ENCODE assay signal across 23 cellular contexts in the genomic region with DNA sequence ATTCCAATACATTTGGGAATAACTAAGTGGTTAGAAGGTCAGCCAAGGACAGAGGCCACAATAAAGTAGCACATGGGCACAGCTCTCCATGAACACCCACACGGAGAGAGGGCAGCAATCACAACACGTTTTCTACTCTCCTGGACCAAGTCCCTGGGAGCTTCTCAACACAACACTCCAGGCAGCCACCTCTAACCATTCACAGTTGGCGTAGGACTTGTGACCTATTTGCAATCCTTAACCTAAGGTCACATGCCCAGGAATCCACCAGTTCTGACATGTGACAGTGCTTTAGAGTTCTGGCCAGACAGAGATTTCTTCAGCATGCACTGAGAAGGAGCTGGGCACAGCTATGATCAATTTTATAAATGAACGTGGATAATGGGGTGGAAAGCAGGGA.
"Had no signal": no experiment of that assay in that cellular context is flagged by ENCODE, and none has a peak within 500 bp of the region (broad histone marks: within the 10 kb centered on the region; RNA-seq: fewer than 3 reads in every experiment).

No MANE protein-coding gene starts in this region.

- FAIRE-seq: frontal cortex, keratinocyte, pancreas had no signal

- H3K4me3 Mint-ChIP-seq: activated CD4-positive, alpha-beta T cell treated with anti-CD3 and anti-CD28 coated beads for 36 hours; activated naive CD8-positive, alpha-beta T cell treated with anti-CD3 and anti-CD28 coated beads for 36 hours; activated T-helper 17 cell treated with anti-CD3 and anti-CD28 coated beads, Interleukin-2, amount 50 U/mL, for 72 hours; naive B cell had no signal

- ATAC-seq: activated CD4-positive, alpha-beta T cell treated with anti-CD3 and anti-CD28 coated beads for 36 hours; activated T-helper 17 cell treated with anti-CD3 and anti-CD28 coated beads, Interleukin-2, amount 50 U/mL, for 72 hours had no signal

- H3K27me3 Mint-ChIP-seq: activated CD4-positive, alpha-beta T cell treated with anti-CD3 and anti-CD28 coated beads for 36 hours; activated naive CD8-positive, alpha-beta T cell treated with anti-CD3 and anti-CD28 coated beads for 36 hours had no signal

- H3K27ac ChIP-seq: dorsolateral prefrontal cortex, epithelial cell of prostate, neutrophil, pancreas, transverse colon had no signal

- H3K4me1 Mint-ChIP-seq: activated CD4-positive, alpha-beta T cell treated with anti-CD3 and anti-CD28 coated beads for 36 hours; activated naive CD8-positive, alpha-beta T cell treated with anti-CD3 and anti-CD28 coated beads for 36 hours; activated T-helper 17 cell treated with anti-CD3 and anti-CD28 coated beads, Interleukin-2, amount 50 U/mL, for 72 hours; naive B cell had no signal

- H3K4me3 ChIP-seq: dorsolateral prefrontal cortex, mucosa of descending colon, pancreas, transverse colon had no signal

- H3K9me3 ChIP-seq: mucosa of descending colon, neutrophil, pancreas, transverse colon had no signal

- H3K36me3 Mint-ChIP-seq: activated naive CD8-positive, alpha-beta T cell treated with anti-CD3 and anti-CD28 coated beads for 36 hours; naive B cell had no signal

- H3K36me3 ChIP-seq: neutrophil, pancreas, transverse colon had no signal

- DNase-seq: activated CD4-positive, alpha-beta T cell treated with anti-CD3 and anti-CD28 coated beads for 36 hours; activated CD4-positive, alpha-beta T cell treated with anti-CD3 and anti-CD28 coated beads, Interleukin-2, amount 50 U/mL, for 48 hours; activated naive CD4-positive, alpha-beta T cell; activated naive CD8-positive, alpha-beta T cell treated with anti-CD3 and anti-CD28 coated beads for 36 hours; activated T-cell treated with anti-CD3 and anti-CD28 coated beads for 4 hours; amniotic stem cell; caudate nucleus; dorsolateral prefrontal cortex; hypothalamus; mesenchymal stem cell; naive B cell; pancreas; stimulated activated CD4-positive, alpha-beta T cell treated with anti-CD3 and anti-CD28 coated beads, Interleukin-12 subunit alpha, Interleukin-12 subunit beta, amount 100 ng/mL, for 4 hours; stimulated activated CD4-positive, alpha-beta T cell treated with anti-CD3 and anti-CD28 coated beads, Interleukin-1b, Interleukin-23, amount 100 ng/mL, for 48 hours; stimulated activated CD8-positive, alpha-beta memory T cell treated with anti-CD3 and anti-CD28 coated beads, Interleukin-4, amount 100 ng/mL, for 48 hours; stimulated activated naive CD4-positive, alpha-beta T cell had no signal

- H3K9me3 Mint-ChIP-seq: activated naive CD8-positive, alpha-beta T cell treated with anti-CD3 and anti-CD28 coated beads for 36 hours; activated T-helper 17 cell treated with anti-CD3 and anti-CD28 coated beads, Interleukin-2, amount 50 U/mL, for 72 hours had no signal

- H3K27ac Mint-ChIP-seq: activated CD4-positive, alpha-beta T cell treated with anti-CD3 and anti-CD28 coated beads for 36 hours; activated naive CD8-positive, alpha-beta T cell treated with anti-CD3 and anti-CD28 coated beads for 36 hours; activated T-helper 17 cell treated with anti-CD3 and anti-CD28 coated beads, Interleukin-2, amount 50 U/mL, for 72 hours had no signal

- H3K27me3 ChIP-seq: dorsolateral prefrontal cortex, neutrophil, pancreas, transverse colon had no signal
